Comparison of ENCODE assay signal across 15 cellular contexts in genomic region chr18:50401334-50401733, GRCh38. TPM values are rescaled to one million over a fixed set of nuclear protein-coding genes. Genes with fewer than 3 reads are reported as not detected.
DNase-seq lines count a peak whose midpoint lies in the region; ATAC-seq, FAIRE-seq and TF ChIP-seq lines count a peak whose summit lies in the region.
"Had no signal": no experiment of that assay in that cellular context is flagged by ENCODE, and none has a peak within 500 bp of the region (broad histone marks: within the 10 kb centered on the region; RNA-seq: fewer than 3 reads in every experiment).

No MANE protein-coding gene starts in this region.

- no peak overlapping the region for H2BK5ac ChIP-seq in mesendoderm (ENCODE audit: low read length)

- no peaks in the 10 kb centered on the region for H3K9me3 ChIP-seq in HEK293 (ENCODE audit: control insufficient read depth, insufficient read depth, low read depth, low read length)
- H3K9me3 ChIP-seq in K562 (replicated peaks; ENCODE audit: control insufficient read depth, insufficient read depth, low read depth, low read length) = no peaks in the 10 kb centered on the region
- H3K9me3 ChIP-seq: BE2C, MG63, SK-N-SH had no signal

- DNase-seq in DMS79 treated with DMSO at 0.1 percent for 48 hours (lab: John Stamatoyannopoulos, UW) (peak; percentile 54), K562 (ENCODE audit: extremely low read depth in 1 of 4, low spot score in 3 of 4) (peak in 1 of 4 experiments; percentile 32), mesendoderm (no peak), NK-92 (lab: John Stamatoyannopoulos, UW; ENCODE audit: unreplicated experiment) (no peak), HPDE6-E6E7 (ENCODE audit: extremely low spot score) (no peak)
- DNase-seq: NCI-H1930, NCI-H226 had no signal

- H3K27ac ChIP-seq in HEK293 (ENCODE audit: extremely low read depth, low read depth, low read length) (no peak overlapping the region), K562 (ENCODE audit: extremely low read depth, low read depth, low read length) (no peak overlapping the region), mesendoderm (ENCODE audit: low read depth, low read length) (no peak overlapping the region)

- H3K4ac ChIP-seq in mesendoderm (ENCODE audit: low read depth, low read length) = no peak overlapping the region

- no peaks in the 10 kb centered on the region for H4K20me1 ChIP-seq in K562 (replicated peaks; ENCODE audit: control insufficient read depth, insufficient read depth, low read length)

- H3K23ac ChIP-seq in mesendoderm (ENCODE audit: low read length) = no peak overlapping the region

- intact Hi-C loops in K562 (cut with micrococcal nuclease) = no loop called here

- H3K79me1 ChIP-seq in mesendoderm (ENCODE audit: low read length) = no peaks in the 10 kb centered on the region

- in situ Hi-C loops in K562 (cut with MboI) = no loop called here

- TF ChIP-seq CTCF in HEK293 (tag by site-specific recombination; IDR thresholded peaks at IDR 0.05) (no peak), K562 (IDR thresholded peaks at IDR 0.05 in 2 of 3, conservative IDR thresholded peaks at IDR 0.05 in 1 of 3; ENCODE audit: insufficient read depth in 2 of 3, low read depth in 1 of 3, low read length in 3 of 3) (no peak)

- H3K56ac ChIP-seq in mesendoderm (ENCODE audit: low read length) = peak overlapping the region; percentile 44

- peaks cover 4% of the 10 kb centered on the region; the same call in 1 of the 2 replicates for H3K4me1 ChIP-seq in HEK293 (ENCODE audit: control insufficient read depth, insufficient read depth, low read length)
- peaks cover 12 to 18% of the 10 kb centered on the region in 2 experiments; a peak in 4 of 5 replicates for H3K4me1 ChIP-seq in K562 (replicated peaks in 1 of 2; ENCODE audit: control insufficient read depth in 2 of 2, insufficient read depth in 2 of 2, low read length in 2 of 2)
- H3K4me1 ChIP-seq in mesendoderm (ENCODE audit: control insufficient read depth, low read depth, low read length) = peaks cover 14% of the 10 kb centered on the region
- H3K4me1 ChIP-seq: BE2C had no signal

- CTCF ChIA-PET in HEK293 (lab: Yijun Ruan, JAX) = interaction anchor here (0.6 to 1.0 kb wide), 2 partner anchors 386 to 1220 kb away, joined by 3 read pairs; no protein-coding TSS in a partner anchor
- CTCF ChIA-PET in K562 (lab: Yijun Ruan, JAX; ENCODE audit: low intra/inter-chr PET ratio) = no interaction called here

- H3K9ac ChIP-seq in K562 (ENCODE audit: insufficient read depth in 1 of 2, low read depth in 2 of 2, low read length in 2 of 2) = no peak overlapping the region
- H3K9ac ChIP-seq in mesendoderm (ENCODE audit: low read length) = peak overlapping the region; percentile 12
- H3K9ac ChIP-seq: SK-N-SH had no signal

- POLR2A ChIA-PET in HEK293 (lab: Yijun Ruan, JAX) = no interaction called here
- POLR2A ChIA-PET in K562 (lab: Yijun Ruan, JAX) = interaction anchor here (0.7 to 1.7 kb wide), 3 partner anchors 11 to 122 kb away, joined by 3 to 4 read pairs (median 3); no protein-coding TSS in a partner anchor

- TF ChIP-seq EP300 in K562 (IDR thresholded peaks at IDR 0.05; ENCODE audit: low read length) = no peak

- BruUV-seq in K562 (replicated peaks; lab: Mats Ljungman, UMichigan) = no TSS peak

- H2BK120ac ChIP-seq in mesendoderm (ENCODE audit: low read depth, low read length) = no peak overlapping the region

- H3K36me3 ChIP-seq in HEK293 (ENCODE audit: control insufficient read depth in 2 of 2, insufficient read depth in 1 of 2, low read length in 2 of 2) (no peaks in the 10 kb centered on the region), K562 (ENCODE audit: control insufficient read depth, insufficient read depth, low read length) (no peaks in the 10 kb centered on the region), mesendoderm (ENCODE audit: control insufficient read depth, insufficient read depth, low read length) (no peaks in the 10 kb centered on the region)
- H3K36me3 ChIP-seq: BE2C, MG63 had no signal

- TF ChIP-seq RAD21 in K562 (CRISPR knock-in tag; conservative IDR thresholded peaks at IDR 0.05 in 1 of 2, IDR thresholded peaks at IDR 0.05 in 1 of 2) = no peak

- FAIRE-seq in K562 (lab: Jason Lieb, UNC) = peak; percentile 46
- FAIRE-seq: G401.6, GM12891 had no signal

- H2AK5ac ChIP-seq in mesendoderm (ENCODE audit: low read length) = no peak overlapping the region

- no peaks in the 10 kb centered on the region for H3K9me1 ChIP-seq in K562 (ENCODE audit: control insufficient read depth, insufficient read depth, low read length)

- peak overlapping the region; percentile 76 for H3K18ac ChIP-seq in mesendoderm (ENCODE audit: low read length)

- WGBS in K562 (ENCODE audit: insufficient coverage, low coverage, missing lambda C conversion rate) = 59% methylated on average over 4 of the region's 16 CpGs
- WGBS in mesendoderm (ENCODE audit: extremely low coverage, insufficient coverage, low lambda C conversion rate) = no CpG with 5 or more reads among the region's 16 CpGs

- peak overlapping the region; percentile 14; the same call in 1 of the 2 replicates for H2AFZ ChIP-seq in K562 (ENCODE audit: low read depth, low read length)

- H3K27me3 ChIP-seq in K562 (ENCODE audit: control insufficient read depth in 2 of 2, insufficient read depth in 2 of 2, low read length in 2 of 2) (no peaks in the 10 kb centered on the region), mesendoderm (ENCODE audit: insufficient read depth, low read length, poor library complexity) (no peaks in the 10 kb centered on the region)
- H3K27me3 ChIP-seq: BE2C, MG63 had no signal

- H3K79me2 ChIP-seq in K562 (ENCODE audit: control insufficient read depth, insufficient read depth, low read length) (no peaks in the 10 kb centered on the region), mesendoderm (ENCODE audit: control insufficient read depth, insufficient read depth, low read length) (no peaks in the 10 kb centered on the region)

- no peak for TF ChIP-seq POLR2A in K562 (conservative IDR thresholded peaks at IDR 0.05)

- ATAC-seq in K562 (no peak), SK-N-SH treated with all-trans-retinoic acid at 6 μM for 48 hours (no peak)
- ATAC-seq: Panc1 had no signal

- H3K4me3 ChIP-seq in HEK293 (ENCODE audit: low read depth, low read length) = no peak overlapping the region
- H3K4me3 ChIP-seq in K562 = no peak overlapping the region
- no peak overlapping the region for H3K4me3 ChIP-seq in mesendoderm (ENCODE audit: low read length)
- H3K4me3 ChIP-seq: MG63 had no signal

- H2BK15ac ChIP-seq in mesendoderm (replicated peaks; ENCODE audit: low read depth) = no peak overlapping the region

- no peak overlapping the region for H4K5ac ChIP-seq in mesendoderm (ENCODE audit: low read length)

- H3K4me2 ChIP-seq in K562 (ENCODE audit: insufficient read depth, low read length) (no peak overlapping the region), mesendoderm (ENCODE audit: low read length) (no peak overlapping the region)
- H3K4me2 ChIP-seq: SK-N-SH had no signal

- H4K8ac ChIP-seq in mesendoderm (ENCODE audit: low read depth, low read length) = no peak overlapping the region

TF ChIP-seq in HEK293, 187 proteins besides CTCF, POLR2A, EP300 and RAD21:
- TF ChIP-seq ZNF777 (tag by site-specific recombination; IDR thresholded peaks at IDR 0.05; ENCODE audit: borderline replicate concordance) (no peak), ZNF341 (tag by site-specific recombination; IDR thresholded peaks at IDR 0.05; ENCODE audit: low read depth) (peak; percentile 16; the same call in 1 of the 2 replicates)

TF ChIP-seq in K562, 482 proteins besides CTCF, POLR2A, EP300 and RAD21 (continues in another document):
- no peak for TF ChIP-seq GATA2 (CRISPR knock-in tag; IDR thresholded peaks at IDR 0.05)
- no peak for TF ChIP-seq CHD1 (IDR thresholded peaks at IDR 0.05; ENCODE audit: low read length)
- TF ChIP-seq NCOA4 (IDR thresholded peaks at IDR 0.05; ENCODE audit: partially characterized antibody) = no peak
- TF ChIP-seq ZNF311 (CRISPR knock-in tag; IDR thresholded peaks at IDR 0.05) = no peak
- TF ChIP-seq ZBTB8A (IDR thresholded peaks at IDR 0.05; ENCODE audit: partially characterized antibody) = no peak
- no peak for TF ChIP-seq HCFC1 (IDR thresholded peaks at IDR 0.05; ENCODE audit: low read depth, low read length)

TF ChIP-seq in SK-N-SH treated with all-trans-retinoic acid at 6 μM for 48 hours, 23 proteins besides CTCF, POLR2A, EP300 and RAD21:
- TF ChIP-seq GLIS3 (CRISPR knock-in tag; IDR thresholded peaks at IDR 0.05) (no peak), ESRRG (CRISPR knock-in tag; IDR thresholded peaks at IDR 0.05) (no peak), TCF4 (CRISPR knock-in tag; IDR thresholded peaks at IDR 0.05; ENCODE audit: borderline replicate concordance) (no peak), TOX (CRISPR knock-in tag; IDR thresholded peaks at IDR 0.05; ENCODE audit: borderline replicate concordance) (no peak), ISL1 (CRISPR knock-in tag; IDR thresholded peaks at IDR 0.05) (no peak)

RNA-seq across cellular contexts. Expression of gene SKA1, which starts 26.5 kb away (rescaled TPM):
- 5.8 and 8.5 TPM in 2 replicates for total RNA-seq in K562 (2011; cell fraction: chromatin; rRNA removed; ENCODE audit: low replicate concordance)
- total RNA-seq in K562 (2011; cell fraction: nucleolus; rRNA removed) = 5.0 and 7.0 TPM in 2 replicates
- 10.0 and 15.3 TPM in 2 replicates for total RNA-seq in K562 (2011; cell fraction: nucleoplasm; rRNA removed)
- total RNA-seq in K562 (2014; rRNA removed) (36.9 and 39.6 TPM in 2 replicates), K562 (2014; rRNA removed; fragmentation: Illumina TruSeq; extraction: Trizol) (54.6 and 55.8 TPM in 2 replicates), K562 (2015; rRNA removed; fragmentation: Illumina TruSeq; extraction: Trizol) (43.9 and 53.2 TPM in 2 replicates), K562 (2021) (38.1 and 41.2 TPM in 2 replicates)
- polyA plus RNA-seq in K562 (2011; rRNA removed) (25.7 and 33.6 TPM in 2 replicates), K562 (2014; fragmentation: Illumina TruSeq; extraction: Trizol) (47.7 and 67.2 TPM in 2 replicates), K562 (2014; fragmentation: Nextera tagmentation; extraction: Ambion mirVana) (10 to 100 TPM; 27.8 to 42.6 TPM), K562 (2014; rRNA removed) (41.9 and 46.0 TPM in 2 replicates)
- 18.3 and 21.5 TPM in 2 replicates for polyA plus RNA-seq in K562 (2011; cell fraction: cytosol; rRNA removed)
- 6.0 and 6.8 TPM in 2 replicates for polyA plus RNA-seq in K562 (2011; cell fraction: nucleus; rRNA removed)
- 24.3 and 33.4 TPM in 2 replicates for polyA plus RNA-seq in K562 (2012)
- polyA minus RNA-seq in K562 (2011; rRNA and poly(A)+ RNA removed) = 39.3 and 41.4 TPM in 2 replicates
- polyA minus RNA-seq in K562 (2011; cell fraction: cytosol; rRNA and poly(A)+ RNA removed) = 16.5 and 21.8 TPM in 2 replicates
- polyA minus RNA-seq in K562 (2011; cell fraction: nucleus; rRNA and poly(A)+ RNA removed) = 4.4 and 9.2 TPM in 2 replicates
- 48.5 TPM for polyA plus RNA-seq in mesendoderm (2013, experiment 1 of 2)
- polyA plus RNA-seq in mesendoderm (2013, experiment 2 of 2) = 46.9 TPM
